In genomic region chr5:61768692-61769281, GRCh38 we compare ENCODE assay signal across 9 cellular contexts.
DNase-seq lines count a peak whose midpoint lies in the region; ATAC-seq and TF ChIP-seq lines count a peak whose summit lies in the region.
"Had no signal": no experiment of that assay in that cellular context is flagged by ENCODE, and none has a peak within 500 bp of the region (broad histone marks: within the 10 kb centered on the region; RNA-seq: fewer than 3 reads in every experiment).

No MANE protein-coding gene starts in this region.

- H2BK5ac ChIP-seq in neuronal stem cell (ENCODE audit: low read length): no peak overlapping the region

- H3K79me1 ChIP-seq in neuronal stem cell (ENCODE audit: low read depth, low read length): no peaks in the 10 kb centered on the region

- no peak overlapping the region for H2BK12ac ChIP-seq in neuronal stem cell (ENCODE audit: low read length)

- H3K4me3 ChIP-seq in MG63: no peak overlapping the region
- no peak overlapping the region for H3K4me3 ChIP-seq in body of pancreas
- no peak overlapping the region for H3K4me3 ChIP-seq in neuronal stem cell (ENCODE audit: low read length in 2 of 2)
- H3K4me3 ChIP-seq: thoracic aorta had no signal

- H2BK15ac ChIP-seq in neuronal stem cell (ENCODE audit: low read length): no peak overlapping the region

- DNase-seq in stimulated activated CD4-positive, alpha-beta T cell treated with anti-CD3 and anti-CD28 coated beads, Interleukin-15, amount 100 ng/mL, for 24 hours: peak; percentile 15
- no peak for DNase-seq in stimulated activated CD4-positive, alpha-beta T cell treated with anti-CD3 and anti-CD28 coated beads, Interleukin-1b, Interleukin-23, amount 100 ng/mL, for 48 hours
- DNase-seq in MG63: peak; percentile 6
- DNase-seq in body of pancreas: peak; percentile 16 to 53 (median 25)
- DNase-seq in neuronal stem cell (ENCODE audit: low spot score): peak; percentile 4
- no peak for DNase-seq in posterior vena cava (ENCODE audit: low spot score)

- H3K9me3 ChIP-seq in MG63 (no peaks in the 10 kb centered on the region), body of pancreas (no peaks in the 10 kb centered on the region), neuronal stem cell (replicated peaks in 1 of 2; ENCODE audit: control insufficient read depth in 2 of 2, insufficient read depth in 1 of 2, low read depth in 1 of 2, low read length in 2 of 2) (peaks cover 0 to 7% of the 10 kb centered on the region in 2 donors)
- H3K9me3 ChIP-seq: thoracic aorta had no signal

- no peak overlapping the region for H3K14ac ChIP-seq in neuronal stem cell (ENCODE audit: low read length)

- ATAC-seq in HG02571 (IDR thresholded peaks at IDR 0.05; ENCODE audit: unreplicated experiment) (peak; percentile 61), body of pancreas (no peak)
- ATAC-seq in activated CD4-positive, CD25-positive, alpha-beta regulatory T cell treated with anti-CD3 and anti-CD28 coated beads, Interleukin-2, amount 50 U/mL, for 24 hours: no peak

- no peak overlapping the region for H3K9ac ChIP-seq in neuronal stem cell (ENCODE audit: low read depth, low read length, poor library complexity)

- H3K4me1 ChIP-seq in body of pancreas (no peaks in the 10 kb centered on the region), neuronal stem cell (ENCODE audit: control insufficient read depth in 2 of 2, insufficient read depth in 1 of 2, low read depth in 1 of 2, low read length in 2 of 2) (peaks cover 2 to 8% of the 10 kb centered on the region in 2 donors)

- no peak overlapping the region for H3K27ac ChIP-seq in body of pancreas
- no peak overlapping the region for H3K27ac ChIP-seq in neuronal stem cell (replicated peaks; ENCODE audit: low read length)
- H3K27ac ChIP-seq: thoracic aorta had no signal

- 82 to 91% methylated on average over 5 of the region's 5 CpGs for WGBS in body of pancreas, 2 donors
- WGBS in neuronal stem cell (ENCODE audit: extremely low coverage in 2 of 2, insufficient read length in 2 of 2, insufficient replicate concordance in 1 of 2), 2 donors: no CpG with 5 or more reads among the region's 5 CpGs

- H3K27me3 ChIP-seq in MG63: no peaks in the 10 kb centered on the region
- no peaks in the 10 kb centered on the region for H3K27me3 ChIP-seq in body of pancreas
- no peaks in the 10 kb centered on the region for H3K27me3 ChIP-seq in neuronal stem cell (ENCODE audit: control insufficient read depth in 3 of 3, insufficient read depth in 3 of 3, low read depth in 1 of 3, low read length in 3 of 3)

- no peak overlapping the region for H3K4ac ChIP-seq in neuronal stem cell (ENCODE audit: low read length)

- H3K18ac ChIP-seq in neuronal stem cell (ENCODE audit: low read length): no peak overlapping the region

- H3K36me3 ChIP-seq in MG63 (no peaks in the 10 kb centered on the region), body of pancreas (replicated peaks in 1 of 2; ENCODE audit: insufficient read depth in 1 of 2, low read depth in 2 of 2) (no peaks in the 10 kb centered on the region), neuronal stem cell (replicated peaks in 1 of 2; ENCODE audit: control insufficient read depth in 2 of 2, insufficient read depth in 2 of 2, low read length in 2 of 2) (no peaks in the 10 kb centered on the region)
- H3K36me3 ChIP-seq: thoracic aorta had no signal

- intact Hi-C loops in body of pancreas (cut with DNase I) (no loop called here), posterior vena cava (cut with DNase I) (no loop called here)

- H2BK120ac ChIP-seq in neuronal stem cell (ENCODE audit: low read depth, low read length): no peak overlapping the region

- H3K23ac ChIP-seq in neuronal stem cell (ENCODE audit: low read depth, low read length, poor library complexity): no peak overlapping the region

- no peak overlapping the region for H2AFZ ChIP-seq in neuronal stem cell (ENCODE audit: low read length)

- no peak overlapping the region for H4K8ac ChIP-seq in neuronal stem cell (ENCODE audit: low read depth, low read length)

- H4K91ac ChIP-seq in neuronal stem cell (ENCODE audit: low read depth, low read length, poor library complexity): no peak overlapping the region

- peak; percentile 22 to 84 (median 62) for TF ChIP-seq CTCF in body of pancreas (IDR thresholded peaks at IDR 0.05)

- no peak for TF ChIP-seq POLR2A in body of pancreas (IDR thresholded peaks at IDR 0.05)

- H3K4me2 ChIP-seq in neuronal stem cell (ENCODE audit: insufficient read depth, low read length, poor library complexity, severe bottlenecking): no peak overlapping the region

- no peak overlapping the region for H2AK5ac ChIP-seq in neuronal stem cell (ENCODE audit: low read depth, low read length)

Comparison
In these comparisons a context has a peak if more than half of its experiments do, and no peak if none do; other contexts are left out.
1. DNase-seq: peak in stimulated activated CD4-positive, alpha-beta T cell treated with anti-CD3 and anti-CD28 coated beads, Interleukin-15, amount 100 ng/mL, for 24 hours (single experiment), MG63 (single experiment), body of pancreas (4 of 4) and neuronal stem cell (single experiment); none in stimulated activated CD4-positive, alpha-beta T cell treated with anti-CD3 and anti-CD28 coated beads, Interleukin-1b, Interleukin-23, amount 100 ng/mL, for 48 hours (single experiment) and posterior vena cava (single experiment).